In the genomic region with DNA sequence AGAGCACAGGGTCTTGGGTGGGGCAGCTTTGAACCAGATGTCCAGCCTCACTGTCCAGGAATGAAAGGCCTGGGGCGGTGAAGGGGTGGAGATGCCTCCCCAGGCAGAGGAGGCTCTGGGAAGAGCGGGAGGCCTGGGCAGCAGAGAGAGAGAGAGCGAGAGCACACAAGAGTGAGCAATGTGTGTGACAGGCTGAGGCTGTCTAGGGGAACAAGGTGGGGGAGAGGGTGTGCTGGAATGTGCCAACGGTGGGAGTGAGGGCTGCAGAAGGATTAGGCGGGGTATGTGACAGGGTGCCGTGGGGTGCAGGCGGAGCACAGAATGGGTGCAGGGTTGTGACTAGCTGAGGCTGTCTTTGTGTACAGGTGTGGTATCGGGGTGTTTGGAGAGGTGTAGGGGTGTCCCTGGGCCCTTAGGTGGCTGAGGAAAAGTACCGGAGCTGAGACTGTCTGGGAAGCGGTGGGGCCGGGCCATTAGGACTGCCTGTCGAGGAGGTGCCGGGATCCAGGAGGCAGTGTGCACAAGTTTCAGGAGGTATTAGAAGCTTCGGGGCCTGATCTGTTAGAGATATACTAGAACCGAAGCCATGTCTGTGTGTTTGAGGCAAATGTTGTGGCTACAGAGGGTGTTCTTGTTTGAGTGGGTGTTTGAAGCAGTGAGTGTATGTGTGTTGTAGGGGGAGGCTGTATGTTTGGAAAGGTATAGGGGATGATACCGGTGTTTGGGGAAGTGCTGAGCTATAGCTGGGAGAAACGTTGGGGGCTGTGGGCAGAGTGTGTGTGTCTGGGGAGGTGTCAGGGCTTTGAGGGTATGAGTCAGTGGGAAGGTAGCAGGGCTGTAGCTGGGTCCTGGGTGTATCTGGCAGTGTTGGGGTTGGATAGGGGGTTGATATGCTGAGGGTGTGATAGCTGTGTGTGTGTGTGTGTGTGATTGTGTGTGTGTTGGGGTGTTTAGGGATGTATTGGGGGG, we compare ENCODE assay signal across 12 cellular contexts. TPM values are rescaled to one million over a fixed set of nuclear protein-coding genes. Genes with fewer than 3 reads are reported as not detected.
DNase-seq lines count a peak whose midpoint lies in the region; ATAC-seq and TF ChIP-seq lines count a peak whose summit lies in the region.
"Had no signal": no experiment of that assay in that cellular context is flagged by ENCODE, and none has a peak within 500 bp of the region (broad histone marks: within the 10 kb centered on the region; RNA-seq: fewer than 3 reads in every experiment).

No MANE protein-coding gene starts in this region.

- peak; percentile 48 for DNase-seq in GM04504 (ENCODE audit: low read depth)
- no peak for DNase-seq in Panc1 (ENCODE audit: low read depth, low spot score)
- DNase-seq in psoas muscle = no peak
- DNase-seq: upper lobe of left lung had no signal

- in situ Hi-C loops in Panc1 (cut with HindIII; ENCODE audit: low pct_unique_long_range_greater_than_20kb, low sequenced_read_pairs) = no loop called here

- no peaks in the 10 kb centered on the region for H3K27me3 ChIP-seq in Panc1 (ENCODE audit: control insufficient read depth, insufficient read depth, low read length)
- H3K27me3 ChIP-seq in esophagus (ENCODE audit: control insufficient read depth in 1 of 2, insufficient read depth in 2 of 2, low read length in 2 of 2) = no peaks in the 10 kb centered on the region
- H3K27me3 ChIP-seq in psoas muscle (ENCODE audit: insufficient read depth in 3 of 3, low read length in 2 of 3) = no peaks in the 10 kb centered on the region
- H3K27me3 ChIP-seq: SJCRH30, upper lobe of left lung had no signal

- no peaks in the 10 kb centered on the region for H3K36me3 ChIP-seq in Panc1 (ENCODE audit: control insufficient read depth, insufficient read depth, low read length)
- peaks cover 0 to 10% of the 10 kb centered on the region in 2 donors for H3K36me3 ChIP-seq in esophagus (ENCODE audit: control insufficient read depth in 2 of 2, insufficient read depth in 2 of 2, low read length in 1 of 2)
- H3K36me3 ChIP-seq in psoas muscle (ENCODE audit: insufficient read depth in 1 of 2, low read depth in 1 of 2) = peaks cover 0 to 3% of the 10 kb centered on the region in 2 donors

- H3K4me3 ChIP-seq in Panc1 (ENCODE audit: low read depth in 2 of 2, low read length in 2 of 2) = no peak overlapping the region
- H3K4me3 ChIP-seq in esophagus (ENCODE audit: low read depth in 1 of 2, low read length in 2 of 2) = no peak overlapping the region
- H3K4me3 ChIP-seq in psoas muscle = peak overlapping the region; percentile 7
- H3K4me3 ChIP-seq: SJCRH30, upper lobe of left lung had no signal

- 48 to 61% methylated on average over 17 of the region's 17 CpGs for WGBS in esophagus, 2 donors
- WGBS in psoas muscle, 3 donors = 36 to 53% (median 40%) methylated on average over 17 of the region's 17 CpGs

- CTCF ChIA-PET in Panc1 (lab: Charles Lee) = interaction anchor here (0.7 to 1.6 kb wide), 3 partner anchors 10 to 51 kb away, joined by 3 to 11 read pairs (median 4); no protein-coding TSS in a partner anchor

- intact Hi-C loops in Panc1 (cut with micrococcal nuclease; ENCODE audit: unreplicated experiment) (no loop called here), psoas muscle (cut with DNase I) (no loop called here)

- no peak for TF ChIP-seq CTCF in Panc1 (IDR thresholded peaks at IDR 0.05)
- TF ChIP-seq CTCF in psoas muscle (IDR thresholded peaks at IDR 0.05) = no peak

- POLR2A ChIA-PET in Panc1 (lab: Charles Lee) = interaction anchor here (0.5 to 0.7 kb wide), 2 partner anchors 20 to 150 kb away, joined by 3 read pairs; no protein-coding TSS in a partner anchor

- H3K4me1 ChIP-seq in Panc1 (ENCODE audit: control insufficient read depth, insufficient read depth, low read length) = peaks cover 89% of the 10 kb centered on the region
- H3K4me1 ChIP-seq in esophagus (ENCODE audit: control insufficient read depth in 2 of 2, insufficient read depth in 2 of 2, low read length in 1 of 2) = peaks cover 46 to 73% of the 10 kb centered on the region in 2 donors
- H3K4me1 ChIP-seq in psoas muscle = peaks cover 96% of the 10 kb centered on the region

- H3K27ac ChIP-seq in Panc1 (ENCODE audit: low read length) = peak overlapping the region; percentile 18
- H3K27ac ChIP-seq in esophagus (ENCODE audit: low read depth in 2 of 2, low read length in 1 of 2) = peak overlapping the region; percentile 43 to 72
- H3K27ac ChIP-seq in psoas muscle = peak overlapping the region; percentile 62
- H3K27ac ChIP-seq: parathyroid adenoma had no signal

- ATAC-seq in Panc1 (peak; percentile 5; the same call in 1 of the 2 replicates), psoas muscle (peak in 3 of 4 donors; percentile 24 to 49 (median 46)), HG03469 (IDR thresholded peaks at IDR 0.05; ENCODE audit: unreplicated experiment) (no peak), HG02623 (IDR thresholded peaks at IDR 0.05; ENCODE audit: unreplicated experiment) (no peak), GM18873 (IDR thresholded peaks at IDR 0.05; ENCODE audit: low FRiP score, unreplicated experiment) (no peak), HG03571 (IDR thresholded peaks at IDR 0.05; ENCODE audit: unreplicated experiment) (no peak)

- BruUV-seq in Panc1 (replicated peaks; lab: Mats Ljungman, UMichigan) = TSS peak; percentile 21

- H3K9me3 ChIP-seq in Panc1 (ENCODE audit: control insufficient read depth, insufficient read depth, low read depth, low read length) (no peaks in the 10 kb centered on the region), esophagus (ENCODE audit: control insufficient read depth in 2 of 2, insufficient read depth in 1 of 2, low read depth in 1 of 2, low read length in 1 of 2) (no peaks in the 10 kb centered on the region), psoas muscle (no peaks in the 10 kb centered on the region)
- H3K9me3 ChIP-seq: SJCRH30, upper lobe of left lung had no signal

RNA-seq across cellular contexts. Expression of a gene that starts 9.1 kb away (rescaled TPM):
- total RNA-seq in Panc1 (2021; ENCODE audit: unreplicated experiment) = 47.1 TPM
- polyA plus RNA-seq in Panc1 (2012; ENCODE audit: insufficient read length) = 35.8 TPM
- polyA plus RNA-seq in esophagus = 10 to 100 TPM; 24.7 to 58.4 TPM
- total RNA-seq in psoas muscle = 10 to 100 TPM; 35.9 to 65.2 (median 59.0) TPM
- 10 to 100 TPM in 1 of 3 donors, 1 to 10 TPM in 2; 6.4 to 19.8 (median 9.7) TPM for polyA plus RNA-seq in psoas muscle

RNA-seq across cellular contexts. Expression of a gene that starts 40.2 kb away (rescaled TPM):
- total RNA-seq in Panc1 (2021; ENCODE audit: unreplicated experiment) (0.18 TPM), psoas muscle (1 to 10 TPM; 1.3 to 3.5 (median 3.1) TPM)
- polyA plus RNA-seq in Panc1 (2012; ENCODE audit: insufficient read length) = not detected
- polyA plus RNA-seq in esophagus (1 to 10 TPM; 3.4 to 3.6 TPM), psoas muscle (1 to 10 TPM; 1.7 to 3.8 (median 2.0) TPM)
- total RNA-seq: glomerular endothelial cell, SJCRH30 had no signal

Comparison
In these comparisons a context has a peak if more than half of its experiments do, and no peak if none do; other contexts are left out.
1. ATAC-seq: peak in Panc1 (single experiment) and psoas muscle (3 of 4); none in HG03469 (single experiment), HG02623 (single experiment), GM18873 (single experiment) and HG03571 (single experiment).
2. Peak in every context shown above with its lines, with median percentiles within 50 percentile points of each other: H3K27ac ChIP-seq.